ENCODE assay signal across 23 cellular contexts in the genomic region with DNA sequence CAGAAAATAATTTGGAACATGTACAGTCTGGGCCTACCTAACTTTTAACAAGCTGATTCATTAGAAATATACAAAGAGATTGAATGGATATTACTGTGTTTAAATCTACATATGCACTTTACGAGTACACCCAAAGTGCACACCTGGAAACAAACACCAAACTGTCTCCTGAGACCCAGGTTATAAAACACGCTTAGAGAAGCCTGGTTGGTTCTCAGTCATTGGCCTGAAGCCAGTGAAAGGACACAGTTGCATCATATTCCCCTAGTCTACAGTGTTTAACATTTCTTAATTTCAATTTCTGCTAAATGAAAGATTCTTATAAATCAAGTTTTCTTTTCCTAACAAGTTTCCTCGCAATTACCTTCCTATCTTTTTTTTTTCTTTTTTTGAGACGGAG.
"Had no signal": no experiment of that assay in that cellular context is flagged by ENCODE, and none has a peak within 500 bp of the region (broad histone marks: within the 10 kb centered on the region; RNA-seq: fewer than 3 reads in every experiment).

No MANE protein-coding gene starts in this region.

- H3K27me3 ChIP-seq: foreskin keratinocyte, neutrophil, spleen, testis, tibial nerve, upper lobe of right lung, vagina had no signal

- FAIRE-seq: endometrium, kidney had no signal

- H3K36me3 ChIP-seq: neutrophil, upper lobe of right lung, vagina had no signal

- H3K4me3 ChIP-seq: psoas muscle, spleen, testis, tibial nerve, upper lobe of right lung, vagina had no signal

- ATAC-seq: foreskin keratinocyte; left cardiac atrium; naive thymus-derived CD4-positive, alpha-beta T cell; psoas muscle; sciatic nerve; stimulated activated naive B cell treated with anti-CD40 and anti-IgM and Interleukin-4, amounts not matched to agents 10 μg/mL and 1 μg/mL and 100 μg/mL, for 72 hours; stimulated activated naive CD8-positive, alpha-beta T cell treated with anti-CD3 and anti-CD28 coated beads, Interleukin-15, amount 100 ng/mL, for 72 hours; upper lobe of right lung had no signal

- H3K4me1 ChIP-seq: foreskin keratinocyte, psoas muscle, spleen, testis, tibial nerve, upper lobe of right lung, vagina had no signal

- DNase-seq: cortex of kidney; effector memory CD4-positive, alpha-beta T cell; foreskin keratinocyte; immature natural killer cell; kidney; left cardiac atrium; mesenchymal stem cell; naive thymus-derived CD4-positive, alpha-beta T cell; psoas muscle; retina; spleen; stimulated activated CD4-positive, alpha-beta T cell treated with anti-CD3 and anti-CD28 coated beads, Interleukin-15, amount 100 ng/mL, for 24 hours; stimulated activated CD4-positive, alpha-beta T cell treated with anti-CD3 and anti-CD28 coated beads, Interleukin-1b, Interleukin-23, amount 100 ng/mL, for 48 hours; stimulated activated CD4-positive, alpha-beta T cell treated with anti-CD3 and anti-CD28 coated beads, Interleukin-4, amount 100 ng/mL, for 4 hours; stimulated activated naive B cell treated with anti-CD40 and anti-IgM and Interleukin-4, amounts not matched to agents 10 μg/mL and 1 μg/mL and 100 μg/mL, for 72 hours; stimulated activated naive CD8-positive, alpha-beta T cell treated with anti-CD3 and anti-CD28 coated beads, Interleukin-15, amount 100 ng/mL, for 72 hours; testis; upper lobe of right lung had no signal

- H3K9me3 ChIP-seq: neutrophil, psoas muscle, spleen, testis, tibial nerve, upper lobe of right lung, vagina had no signal

- H3K27ac ChIP-seq: foreskin keratinocyte, neutrophil, psoas muscle, spleen, testis, tibial nerve, upper lobe of right lung, vagina had no signal
